In genomic region chr9:128159784-128160602, GRCh38 we compare ENCODE assay signal across 8 cellular contexts.
DNase-seq lines count a peak whose midpoint lies in the region; ATAC-seq and TF ChIP-seq lines count a peak whose summit lies in the region.

BBLN (plus strand) TSS chr9:128160265; CDS start chr9:128160408, 143 bp downstream.

- H3K4me3 ChIP-seq in AG09309 (ENCODE audit: control insufficient read depth, low read depth, low read length) (peak within 1 kb of the TSS; percentile 70), choroid plexus epithelial cell (ENCODE audit: low read depth, low read length) (peak within 1 kb of the TSS; percentile 86)

- TF ChIP-seq CTCF in AG09309 (IDR thresholded peaks at IDR 0.05; ENCODE audit: control insufficient read depth, insufficient read depth, low read depth, low read length, missing control alignments), result no peak
- no peak for TF ChIP-seq CTCF in choroid plexus epithelial cell (conservative IDR thresholded peaks at IDR 0.05; ENCODE audit: low read depth, low read length)

- peak; percentile 96 for TF ChIP-seq POLR2A in GM19099 (IDR thresholded peaks at IDR 0.05; ENCODE audit: extremely low read depth, insufficient read length, low read depth)

- peak; percentile 33 for DNase-seq in AG09309 (ENCODE audit: low read depth)
- peak; percentile 75 for DNase-seq in NCI-H524 treated with DMSO at 0.1 percent for 48 hours (lab: John Stamatoyannopoulos, UW)
- peak; percentile 92 to 95 for DNase-seq in activated CD4-positive, alpha-beta T cell treated with anti-CD3 and anti-CD28 coated beads for 4 hours
- peak; percentile 92 for DNase-seq in choroid plexus epithelial cell (ENCODE audit: low read depth)
- DNase-seq in kidney tubule cell (ENCODE audit: low spot score), result peak; percentile 92
- peak; percentile 84 to 92 for DNase-seq in stimulated activated CD4-positive, alpha-beta T cell treated with anti-CD3 and anti-CD28 coated beads, Interleukin-1b, Interleukin-23, amount 100 ng/mL, for 1 hour (ENCODE audit: low read depth in 2 of 2)

- ATAC-seq in HG03439 (IDR thresholded peaks at IDR 0.05; ENCODE audit: unreplicated experiment), result peak; percentile 70

Comparison
In these comparisons a context has a peak if more than half of its experiments do, and no peak if none do; other contexts are left out.
1. Peak in every context shown above with its lines: DNase-seq, ATAC-seq and H3K4me3 ChIP-seq.
2. DNase-seq: peak in every context shown above with its lines; median percentile 94 in activated CD4-positive, alpha-beta T cell treated with anti-CD3 and anti-CD28 coated beads for 4 hours; 92 in choroid plexus epithelial cell; 92 in kidney tubule cell; 88 in stimulated activated CD4-positive, alpha-beta T cell treated with anti-CD3 and anti-CD28 coated beads, Interleukin-1b, Interleukin-23, amount 100 ng/mL, for 1 hour; 75 in NCI-H524 treated with DMSO at 0.1 percent for 48 hours; 33 in AG09309.